9 cellular contexts compared by ENCODE assay signal in genomic region chr6:90008189-90008907, GRCh38.
DNase-seq lines count a peak whose midpoint lies in the region; ATAC-seq lines count a peak whose summit lies in the region.
"Had no signal": no experiment of that assay in that cellular context is flagged by ENCODE, and none has a peak within 500 bp of the region (broad histone marks: within the 10 kb centered on the region; RNA-seq: fewer than 3 reads in every experiment).

No MANE protein-coding gene starts in this region.

- ATAC-seq in activated T-cell treated with anti-CD3 and anti-CD28 coated beads, Interleukin-2, amount 50 U/mL, for 4 hours, result peak; percentile 81 to 86
- ATAC-seq in HG02938 (IDR thresholded peaks at IDR 0.05; ENCODE audit: unreplicated experiment) (peak; percentile 60), GM19023 (IDR thresholded peaks at IDR 0.05; ENCODE audit: unreplicated experiment) (no peak)
- peak; percentile 92 for ATAC-seq in stimulated activated memory B cell treated with anti-CD40 and anti-IgM and Interleukin-4, amounts not matched to agents 10 μg/mL and 1 μg/mL and 100 μg/mL, for 72 hours

- peaks cover 51% of the 10 kb centered on the region for H3K36me3 Mint-ChIP-seq in activated T-cell treated with anti-CD3 and anti-CD28 coated beads, Interleukin-2, amount 50 U/mL, for 4 hours (ENCODE audit: insufficient read depth)
- peaks cover 37% of the 10 kb centered on the region for H3K36me3 Mint-ChIP-seq in stimulated activated memory B cell treated with anti-CD40 and anti-IgM and Interleukin-4, amounts not matched to agents 10 μg/mL and 1 μg/mL and 100 μg/mL, for 72 hours

- no peaks in the 10 kb centered on the region for H3K27me3 Mint-ChIP-seq in activated T-cell treated with anti-CD3 and anti-CD28 coated beads, Interleukin-2, amount 50 U/mL, for 4 hours (ENCODE audit: low read depth)
- no peaks in the 10 kb centered on the region for H3K27me3 Mint-ChIP-seq in stimulated activated memory B cell treated with anti-CD40 and anti-IgM and Interleukin-4, amounts not matched to agents 10 μg/mL and 1 μg/mL and 100 μg/mL, for 72 hours

- peaks cover 39% of the 10 kb centered on the region for H3K4me1 Mint-ChIP-seq in activated T-cell treated with anti-CD3 and anti-CD28 coated beads, Interleukin-2, amount 50 U/mL, for 4 hours (ENCODE audit: low read depth)
- peaks cover 43% of the 10 kb centered on the region for H3K4me1 Mint-ChIP-seq in stimulated activated memory B cell treated with anti-CD40 and anti-IgM and Interleukin-4, amounts not matched to agents 10 μg/mL and 1 μg/mL and 100 μg/mL, for 72 hours

- no peaks in the 10 kb centered on the region for H3K9me3 Mint-ChIP-seq in activated T-cell treated with anti-CD3 and anti-CD28 coated beads, Interleukin-2, amount 50 U/mL, for 4 hours
- no peaks in the 10 kb centered on the region for H3K9me3 Mint-ChIP-seq in stimulated activated memory B cell treated with anti-CD40 and anti-IgM and Interleukin-4, amounts not matched to agents 10 μg/mL and 1 μg/mL and 100 μg/mL, for 72 hours

- no peak for DNase-seq in activated T-cell treated with anti-CD3 and anti-CD28 coated beads, Interleukin-2, amount 50 U/mL, for 4 hours
- DNase-seq in activated T-cell treated with anti-CD3 and anti-CD28 coated beads, Interleukin-2, amount 50 U/mL, for 1 hour, result no peak
- DNase-seq in activated T-cell treated with anti-CD3 and anti-CD28 coated beads, Interleukin-2, amount 50 U/mL, for 48 hours, result peak; percentile 50 to 60
- DNase-seq in DMS79 (lab: John Stamatoyannopoulos, UW), result no peak
- DNase-seq in effector CD8-positive, alpha-beta T cell (lab: John Stamatoyannopoulos, UW), result no peak
- DNase-seq: retina had no signal

- H3K4me3 Mint-ChIP-seq in activated T-cell treated with anti-CD3 and anti-CD28 coated beads, Interleukin-2, amount 50 U/mL, for 4 hours, result peak overlapping the region; percentile 22
- peak overlapping the region; percentile 48 for H3K4me3 Mint-ChIP-seq in stimulated activated memory B cell treated with anti-CD40 and anti-IgM and Interleukin-4, amounts not matched to agents 10 μg/mL and 1 μg/mL and 100 μg/mL, for 72 hours

- H3K27ac Mint-ChIP-seq in stimulated activated memory B cell treated with anti-CD40 and anti-IgM and Interleukin-4, amounts not matched to agents 10 μg/mL and 1 μg/mL and 100 μg/mL, for 72 hours, result peak overlapping the region; percentile 85

Comparison
In these comparisons a context has a peak if more than half of its experiments do, and no peak if none do; other contexts are left out.
1. DNase-seq: peak in activated T-cell treated with anti-CD3 and anti-CD28 coated beads, Interleukin-2, amount 50 U/mL, for 48 hours (2 of 2); none in activated T-cell treated with anti-CD3 and anti-CD28 coated beads, Interleukin-2, amount 50 U/mL, for 4 hours (single experiment), activated T-cell treated with anti-CD3 and anti-CD28 coated beads, Interleukin-2, amount 50 U/mL, for 1 hour (single experiment), DMS79 (single experiment) and effector CD8-positive, alpha-beta T cell (single experiment).